ENCODE assay signal across 8 cellular contexts in the genomic region with DNA sequence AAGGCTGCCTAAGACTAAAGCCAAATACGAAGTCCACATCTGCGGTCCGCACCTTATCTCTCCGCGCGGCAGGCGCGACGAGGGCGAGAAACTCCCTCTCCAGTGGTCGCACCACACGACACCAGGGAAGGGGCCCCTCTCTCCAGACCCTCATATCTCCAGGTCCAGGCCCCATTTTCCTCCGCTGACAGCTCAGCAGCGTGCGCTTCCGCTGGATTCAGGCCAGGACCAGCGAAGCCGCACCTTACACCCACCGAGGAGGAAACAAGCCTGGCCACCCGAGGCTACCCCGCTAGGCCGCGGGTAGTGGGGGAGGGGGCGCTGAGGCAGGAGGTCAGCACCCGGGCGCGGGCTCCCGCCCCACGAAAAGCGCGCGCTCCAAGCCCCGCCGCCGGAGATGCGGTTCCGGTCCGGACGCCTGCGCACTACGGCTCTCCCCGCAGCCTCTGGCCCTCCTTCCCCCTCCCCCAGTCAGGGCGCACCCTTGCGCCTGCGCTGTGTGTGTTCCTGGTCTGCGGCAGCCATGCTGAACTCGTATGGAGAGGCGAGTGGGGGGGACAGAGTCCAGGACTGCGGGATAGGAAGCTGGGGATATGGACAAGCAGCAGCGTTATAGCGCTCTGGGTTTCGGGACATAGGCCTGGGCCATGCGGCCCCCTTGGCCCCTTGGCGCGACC. TPM values are rescaled to one million over a fixed set of nuclear protein-coding genes. Genes with fewer than 3 reads are reported as not detected.
DNase-seq lines count a peak whose midpoint lies in the region; ATAC-seq and TF ChIP-seq lines count a peak whose summit lies in the region.

A gene (plus strand): TSS at position 502 of the 677 bp plus-strand sequence. CDS start 4,305 bp downstream, outside the sequence.

- H3K4me3 ChIP-seq in DND-41 (ENCODE audit: low read depth in 1 of 2, low read length in 2 of 2) (peak within 1 kb of the TSS; percentile 53 to 62), HCT116 (replicated peaks in 1 of 2; ENCODE audit: low read depth in 1 of 2, low read length in 2 of 2) (peak within 1 kb of the TSS; percentile 82 to 92), SK-N-MC (peak within 1 kb of the TSS; percentile 88), gastroesophageal sphincter (peak within 1 kb of the TSS; percentile 66 to 91)

- no peaks in the 10 kb centered on the region for H3K9me2 ChIP-seq in HCT116 (ENCODE audit: insufficient read depth)

- no peaks in the 10 kb centered on the region for H3K9me3 Mint-ChIP-seq in activated naive CD4-positive, alpha-beta T cell treated with anti-CD3 and anti-CD28 coated beads, Interleukin-2, amount 10 ng/mL, durations not matched to agents 7 days and 5 days

- TF ChIP-seq RAD21 in HCT116 (IDR thresholded peaks at IDR 0.05; ENCODE audit: low read depth) = no peak

- WGBS in gastroesophageal sphincter (ENCODE audit: low coverage in 1 of 2), 2 donors = 0% methylated on average over 15 of the region's 55 CpGs; no CpG with 5 or more reads in 1 of the 2 donors

- H2AFZ ChIP-seq in DND-41 (ENCODE audit: low read depth, low read length) (peak within 1 kb of the TSS; percentile 83), HCT116 (ENCODE audit: low read depth, low read length, poor library complexity, severe bottlenecking) (no peak within 1 kb of the TSS)

- peaks cover 20% of the 10 kb centered on the region for H3K4me1 ChIP-seq in DND-41 (ENCODE audit: insufficient read depth, low read length)
- peaks cover 10 to 45% of the 10 kb centered on the region in 2 experiments for H3K4me1 ChIP-seq in HCT116 (ENCODE audit: control insufficient read depth in 1 of 2, insufficient read depth in 2 of 2, low read length in 2 of 2)
- peaks cover 2 to 21% (median 4%) of the 10 kb centered on the region in 3 donors for H3K4me1 ChIP-seq in gastroesophageal sphincter

- POLR2A ChIA-PET in HCT116 (lab: Charles Lee) = interaction anchor here (0.6 to 8.1 kb wide), 6 partner anchors 12 to 1741 kb away, joined by 3 to 227 read pairs (median 28); a partner anchor contains a TSS

- no peak for TF ChIP-seq CTCF in DND-41 (IDR thresholded peaks at IDR 0.05; ENCODE audit: borderline replicate concordance, extremely low read depth, low read length, poor library complexity, severe bottlenecking)
- no peak for TF ChIP-seq CTCF in HCT116 (IDR thresholded peaks at IDR 0.05 in 2 of 3, conservative IDR thresholded peaks at IDR 0.05 in 1 of 3; ENCODE audit: borderline replicate concordance in 1 of 3, insufficient read depth in 1 of 3, low read depth in 2 of 3, low read length in 2 of 3)
- TF ChIP-seq CTCF in gastroesophageal sphincter (IDR thresholded peaks at IDR 0.05) = no peak

- BruUV-seq in HCT116 (replicated peaks; lab: Mats Ljungman, UMichigan) = TSS peak; percentile 51

- TF ChIP-seq POLR2A in HCT116 (IDR thresholded peaks at IDR 0.05; ENCODE audit: borderline replicate concordance, extremely low read depth, insufficient read depth, insufficient read length) = peak; percentile 63
- TF ChIP-seq POLR2A in gastroesophageal sphincter (IDR thresholded peaks at IDR 0.05) = peak; percentile 85 to 87

- H4K20me1 ChIP-seq in DND-41 (ENCODE audit: insufficient read depth, low read length) (peaks cover 11% of the 10 kb centered on the region), HCT116 (ENCODE audit: insufficient read depth) (peaks cover 8% of the 10 kb centered on the region; the same call in 1 of the 2 replicates)

- H3K9ac ChIP-seq in DND-41 (ENCODE audit: low read depth, low read length) (peak within 1 kb of the TSS; percentile 89), HCT116 (ENCODE audit: low read length) (peak within 1 kb of the TSS; percentile 92), SK-N-MC (ENCODE audit: insufficient read length) (peak within 1 kb of the TSS; percentile 99)

- peaks cover 30% of the 10 kb centered on the region for H3K4me1 Mint-ChIP-seq in activated naive CD4-positive, alpha-beta T cell treated with anti-CD3 and anti-CD28 coated beads, Interleukin-2, amount 10 ng/mL, durations not matched to agents 7 days and 5 days

- RAD21 ChIA-PET in HCT116 (lab: Charles Lee; ENCODE audit: low non-redundant PET in 1 of 2, low total read pairs in 2 of 2, uncharacterized antibody in 2 of 2, unreplicated experiment in 2 of 2) = interaction anchor here (0.6 to 1.6 kb wide), 3 partner anchors 16 to 776 kb away, joined by 3 to 8 read pairs (median 4); no protein-coding TSS in a partner anchor

- H3K36me3 Mint-ChIP-seq in activated naive CD4-positive, alpha-beta T cell treated with anti-CD3 and anti-CD28 coated beads, Interleukin-2, amount 10 ng/mL, durations not matched to agents 7 days and 5 days = peaks cover 34% of the 10 kb centered on the region

- H3K4me2 ChIP-seq in DND-41 (ENCODE audit: insufficient read depth, low read length) = peak within 1 kb of the TSS; percentile 70
- peak within 1 kb of the TSS; percentile 84 for H3K4me2 ChIP-seq in HCT116 (ENCODE audit: low read length)

- H3K27ac ChIP-seq in DND-41 (ENCODE audit: low read length) = peak within 1 kb of the TSS; percentile 96
- peak within 1 kb of the TSS; percentile 97 for H3K27ac ChIP-seq in HCT116 (ENCODE audit: low read depth, low read length)
- H3K27ac ChIP-seq in SK-N-MC = peak within 1 kb of the TSS; percentile 100
- peak within 1 kb of the TSS; percentile 94 to 100 (median 98) for H3K27ac ChIP-seq in gastroesophageal sphincter
- H3K27ac ChIP-seq in substantia nigra (ENCODE audit: low read depth, low read length, poor library complexity, severe bottlenecking) = peak within 1 kb of the TSS; percentile 100

- H3K27ac Mint-ChIP-seq in activated naive CD4-positive, alpha-beta T cell treated with anti-CD3 and anti-CD28 coated beads, Interleukin-2, amount 10 ng/mL, durations not matched to agents 7 days and 5 days = peak within 1 kb of the TSS; percentile 97

- H3K4me3 Mint-ChIP-seq in activated naive CD4-positive, alpha-beta T cell treated with anti-CD3 and anti-CD28 coated beads, Interleukin-2, amount 10 ng/mL, durations not matched to agents 7 days and 5 days = peak within 1 kb of the TSS; percentile 85

- intact Hi-C loops in HCT116 (cut with micrococcal nuclease) = loop anchor here (5.0 kb wide), 1 partner anchor 81 kb away; no protein-coding TSS in a partner anchor

- H3K79me2 ChIP-seq in DND-41 (ENCODE audit: insufficient read depth, low read length) (peaks cover 73% of the 10 kb centered on the region), HCT116 (ENCODE audit: insufficient read depth, low read length) (peaks cover 64% of the 10 kb centered on the region)

- peaks cover 10% of the 10 kb centered on the region for H3K27me3 Mint-ChIP-seq in activated naive CD4-positive, alpha-beta T cell treated with anti-CD3 and anti-CD28 coated beads, Interleukin-2, amount 10 ng/mL, durations not matched to agents 7 days and 5 days

- no peak for TF ChIP-seq EP300 in gastroesophageal sphincter (IDR thresholded peaks at IDR 0.05)

- H3K27me3 ChIP-seq in DND-41 (ENCODE audit: insufficient read depth, low read length, poor library complexity) = no peaks in the 10 kb centered on the region
- H3K27me3 ChIP-seq in HCT116 (ENCODE audit: insufficient read depth, low read length) = no peaks in the 10 kb centered on the region
- H3K27me3 ChIP-seq in gastroesophageal sphincter = no peaks in the 10 kb centered on the region

- CTCF ChIA-PET in HCT116 (lab: Charles Lee) = interaction anchor here (1.3 to 7.8 kb wide), 5 partner anchors 11 to 100 kb away, joined by 3 to 73 read pairs (median 5); a partner anchor contains a TSS
- CTCF ChIA-PET in activated naive CD4-positive, alpha-beta T cell treated with anti-CD3 and anti-CD28 coated beads, Interleukin-2, amount 10 ng/mL, durations not matched to agents 7 days and 5 days (lab: Charles Lee) = interaction anchor here (0.7 to 13.4 kb wide), 14 partner anchors 8 to 129 kb away, joined by 3 to 240 read pairs (median 4); a partner anchor contains a TSS

- peaks cover 24% of the 10 kb centered on the region for H3K36me3 ChIP-seq in DND-41 (ENCODE audit: insufficient read depth, low read length)
- peaks cover under 1 to 9% of the 10 kb centered on the region in 2 experiments; a peak in 3 of 4 replicates for H3K36me3 ChIP-seq in HCT116 (ENCODE audit: control insufficient read depth in 1 of 2, insufficient read depth in 2 of 2, low read length in 2 of 2)
- H3K36me3 ChIP-seq in SK-N-MC (ENCODE audit: insufficient read depth, low read length) = peaks cover 10% of the 10 kb centered on the region
- peaks cover 0 to 10% of the 10 kb centered on the region in 2 donors for H3K36me3 ChIP-seq in gastroesophageal sphincter

- H3K9me3 ChIP-seq in DND-41 (ENCODE audit: insufficient read depth, low read length, severe bottlenecking) = no peaks in the 10 kb centered on the region
- no peaks in the 10 kb centered on the region for H3K9me3 ChIP-seq in HCT116 (ENCODE audit: control insufficient read depth in 1 of 2, insufficient read depth in 1 of 2, low read depth in 1 of 2, low read length in 2 of 2)
- no peaks in the 10 kb centered on the region for H3K9me3 ChIP-seq in SK-N-MC (ENCODE audit: low read depth, low read length)
- H3K9me3 ChIP-seq in gastroesophageal sphincter = no peaks in the 10 kb centered on the region

- peak; percentile 97 for DNase-seq in DND-41
- DNase-seq in HCT116 (ENCODE audit: low read depth, low spot score) = peak; percentile 93
- peak; percentile 98 for DNase-seq in NAMALWA (ENCODE audit: low spot score)
- no peak for DNase-seq in SK-N-MC (ENCODE audit: low read depth, low spot score)
- peak; percentile 97 for DNase-seq in activated naive CD4-positive, alpha-beta T cell treated with anti-CD3 and anti-CD28 coated beads, Interleukin-2, amount 10 ng/mL, durations not matched to agents 7 days and 5 days
- DNase-seq in non-pigmented ciliary epithelial cell (ENCODE audit: low read depth) = peak; percentile 81
- peak; percentile 78 to 100 (median 95) for DNase-seq in substantia nigra (lab: John Stamatoyannopoulos, UW)

- ATAC-seq in DND-41 (ENCODE audit: insufficient read depth, low read depth) (peak; percentile 39), HCT116 (peak; percentile 45), gastroesophageal sphincter (peak; percentile 76)

TF ChIP-seq in HCT116, 20 proteins besides CTCF, POLR2A, EP300 and RAD21 (continues in another document):
- TF ChIP-seq ELF1 (IDR thresholded peaks at IDR 0.05; ENCODE audit: borderline replicate concordance, low read depth) = no peak

RNA-seq across cellular contexts. Expression of the gene that starts here (rescaled TPM):
- total RNA-seq in HCT116 (2021; ENCODE audit: unreplicated experiment) (260 TPM), gastroesophageal sphincter (100 to 1,000 TPM; 107 to 154 (median 124) TPM)
- polyA plus RNA-seq in HCT116 (2012) = 175 and 194 TPM in 2 replicates
